8 cellular contexts compared by ENCODE assay signal in genomic region chr1:167454929-167455785, GRCh38.
DNase-seq lines count a peak whose midpoint lies in the region; ATAC-seq and TF ChIP-seq lines count a peak whose summit lies in the region.

No MANE protein-coding gene starts in this region.

- H3K36me3 ChIP-seq in adrenal gland (replicated peaks in 1 of 2) = no peaks in the 10 kb centered on the region
- no peaks in the 10 kb centered on the region for H3K36me3 ChIP-seq in right atrium auricular region
- no peaks in the 10 kb centered on the region for H3K36me3 ChIP-seq in rectal smooth muscle tissue (ENCODE audit: control insufficient read depth, insufficient read depth, low read length)

- TF ChIP-seq CTCF in adrenal gland (IDR thresholded peaks at IDR 0.05) (peak in 1 of 6 experiments; percentile 1), right atrium auricular region (IDR thresholded peaks at IDR 0.05) (no peak)

- no peaks in the 10 kb centered on the region for H3K27me3 ChIP-seq in adrenal gland
- no peaks in the 10 kb centered on the region for H3K27me3 ChIP-seq in right atrium auricular region
- H3K27me3 ChIP-seq in rectal smooth muscle tissue (ENCODE audit: control insufficient read depth, insufficient read depth, low read length) = no peaks in the 10 kb centered on the region

- ATAC-seq in GM21515 (IDR thresholded peaks at IDR 0.05; ENCODE audit: unreplicated experiment) (peak; percentile 65), HG03565 (IDR thresholded peaks at IDR 0.05; ENCODE audit: unreplicated experiment) (no peak)

- intact Hi-C loops in adrenal gland (cut with DNase I) = loop anchor here in 1 of 2 donors (5.0 kb wide), 1 partner anchor 77 kb away; no protein-coding TSS in a partner anchor

- 0 to 1% (median 0%) methylated on average over 6 to 83 of the region's 83 CpGs for WGBS in adrenal gland, 4 donors

- DNase-seq in DMS 273 treated with DMSO at 0.1 percent for 48 hours (lab: John Stamatoyannopoulos, UW) (peak; percentile 3), T follicular helper cell (ENCODE audit: low read depth) (peak; percentile 74), adrenal gland (peak; percentile 67 to 78 (median 77)), right atrium auricular region (ENCODE audit: low spot score) (peak; percentile 65)
- DNase-seq in Jurkat, Clone E6-1 (ENCODE audit: low read depth, low spot score) = peak; percentile 81

- peak overlapping the region; percentile 80 for H3K9ac ChIP-seq in rectal smooth muscle tissue (ENCODE audit: low read length)

- peaks cover 0 to 13% of the 10 kb centered on the region in 2 donors for H3K4me1 ChIP-seq in adrenal gland (replicated peaks in 1 of 2)
- H3K4me1 ChIP-seq in right atrium auricular region = no peaks in the 10 kb centered on the region
- peaks cover 5% of the 10 kb centered on the region for H3K4me1 ChIP-seq in rectal smooth muscle tissue (ENCODE audit: control insufficient read depth, insufficient read depth, low read length)

- TF ChIP-seq POLR2A in adrenal gland (IDR thresholded peaks at IDR 0.05) = peak; percentile 14 to 48

- H3K9me3 ChIP-seq in adrenal gland (replicated peaks in 1 of 3) = no peaks in the 10 kb centered on the region
- no peaks in the 10 kb centered on the region for H3K9me3 ChIP-seq in right atrium auricular region

- peak overlapping the region; percentile 46 to 90 (median 81) for H3K27ac ChIP-seq in adrenal gland
- H3K27ac ChIP-seq in right atrium auricular region = peak overlapping the region; percentile 85 to 94
- peak overlapping the region; percentile 70 for H3K27ac ChIP-seq in rectal smooth muscle tissue (ENCODE audit: low read depth, low read length)

- H3K4me3 ChIP-seq in Jurkat, Clone E6-1 (ENCODE audit: low read length) = peak overlapping the region; percentile 62
- H3K4me3 ChIP-seq in adrenal gland (peak overlapping the region; percentile 46 to 89 (median 64)), right atrium auricular region (peak overlapping the region; percentile 57 to 62), rectal smooth muscle tissue (ENCODE audit: low read length) (peak overlapping the region; percentile 94)

Comparison
In these comparisons a context has a peak if more than half of its experiments do, and no peak if none do; other contexts are left out.
1. DNase-seq: peak in every context shown above with its lines; median percentile 81 in Jurkat, Clone E6-1; 77 in adrenal gland; 74 in T follicular helper cell; 65 in right atrium auricular region; 3 in DMS 273 treated with DMSO at 0.1 percent for 48 hours.